ENCODE assay signal across 1 cellular context in the genomic region with DNA sequence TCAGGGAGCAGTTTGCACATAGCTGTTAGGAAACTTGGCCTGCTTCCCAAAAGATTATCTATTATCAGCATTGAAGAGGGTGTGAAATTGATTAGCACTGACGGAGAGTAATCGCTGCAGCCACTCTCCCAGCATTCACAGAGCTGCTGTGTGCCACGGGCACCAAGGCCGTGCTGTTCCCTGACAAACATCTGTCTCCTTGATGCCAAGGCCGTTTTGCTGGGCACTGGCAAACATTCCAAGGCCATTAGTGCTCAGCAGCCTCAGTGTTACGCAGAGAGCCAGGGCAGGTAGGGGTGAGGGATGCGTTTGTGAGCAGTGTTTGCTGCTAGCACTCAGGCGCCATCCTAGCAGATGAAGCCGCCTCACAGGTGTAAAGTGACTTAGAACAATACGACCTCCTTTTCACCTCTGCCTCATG.
TF ChIP-seq lines count a peak whose summit lies in the region.

No MANE protein-coding gene starts in this region.

TF ChIP-seq in GM23338, 12 proteins besides CTCF, POLR2A, EP300 and RAD21 (continued from another document):
- TF ChIP-seq ZNF114 (CRISPR knock-in tag; IDR thresholded peaks at IDR 0.05) (no peak), NANOG (IDR thresholded peaks at IDR 0.05; ENCODE audit: borderline replicate concordance) (no peak)
